ENCODE assay signal across 15 cellular contexts in genomic region chr12:109475121-109475520, GRCh38. TPM values are rescaled to one million over a fixed set of nuclear protein-coding genes. Genes with fewer than 3 reads are reported as not detected.
DNase-seq lines count a peak whose midpoint lies in the region; ATAC-seq lines count a peak whose summit lies in the region.
"Had no signal": no experiment of that assay in that cellular context is flagged by ENCODE, and none has a peak within 500 bp of the region (broad histone marks: within the 10 kb centered on the region; RNA-seq: fewer than 3 reads in every experiment).

No MANE protein-coding gene starts in this region.

- H3K27ac Mint-ChIP-seq in activated CD8-positive, alpha-beta T cell treated with anti-CD3 and anti-CD28 coated beads, Interleukin-2, amount 10 ng/mL, durations not matched to agents 7 days and 5 days = peak overlapping the region; percentile 20
- H3K27ac Mint-ChIP-seq in immature natural killer cell = peak overlapping the region; percentile 40 to 100 (median 98)
- H3K27ac Mint-ChIP-seq: stimulated activated naive CD8-positive, alpha-beta T cell treated with anti-CD3 and anti-CD28 coated beads, Interleukin-15, Interleukin-2, amounts not matched to agents 100 ng/mL and 50 ng/mL, for 24 hours had no signal

- H3K36me3 Mint-ChIP-seq in activated CD8-positive, alpha-beta T cell treated with anti-CD3 and anti-CD28 coated beads, Interleukin-2, amount 10 ng/mL, durations not matched to agents 7 days and 5 days (ENCODE audit: low read depth) = no peaks in the 10 kb centered on the region
- H3K36me3 Mint-ChIP-seq in immature natural killer cell = no peaks in the 10 kb centered on the region
- H3K36me3 Mint-ChIP-seq: naive B cell had no signal

- ATAC-seq in activated CD8-positive, alpha-beta T cell treated with anti-CD3 and anti-CD28 coated beads, Interleukin-2, amount 10 ng/mL, durations not matched to agents 7 days and 5 days = no peak
- no peak for ATAC-seq in HG03521 (IDR thresholded peaks at IDR 0.05; ENCODE audit: unreplicated experiment)
- ATAC-seq: activated CD4-positive, CD25-positive, alpha-beta regulatory T cell treated with anti-CD3 and anti-CD28 coated beads, Interleukin-2, amount 50 U/mL, for 24 hours had no signal

- H3K9me3 Mint-ChIP-seq in activated CD8-positive, alpha-beta T cell treated with anti-CD3 and anti-CD28 coated beads, Interleukin-2, amount 10 ng/mL, durations not matched to agents 7 days and 5 days (ENCODE audit: insufficient read depth) = no peaks in the 10 kb centered on the region
- no peaks in the 10 kb centered on the region for H3K9me3 Mint-ChIP-seq in immature natural killer cell
- H3K9me3 Mint-ChIP-seq: naive B cell; stimulated activated naive CD8-positive, alpha-beta T cell treated with anti-CD3 and anti-CD28 coated beads, Interleukin-15, Interleukin-2, amounts not matched to agents 100 ng/mL and 50 ng/mL, for 24 hours had no signal

- peaks cover 42% of the 10 kb centered on the region for H3K4me1 Mint-ChIP-seq in activated CD8-positive, alpha-beta T cell treated with anti-CD3 and anti-CD28 coated beads, Interleukin-2, amount 10 ng/mL, durations not matched to agents 7 days and 5 days (ENCODE audit: low read depth)
- H3K4me1 Mint-ChIP-seq in immature natural killer cell = peaks cover 70 to 91% of the 10 kb centered on the region in 2 donors

- peaks cover 7% of the 10 kb centered on the region; the same call in 1 of the 2 replicates for H3K36me3 ChIP-seq in GM23248 (ENCODE audit: low read depth)
- peaks cover 0 to 3% of the 10 kb centered on the region in 2 donors for H3K36me3 ChIP-seq in stomach smooth muscle (ENCODE audit: control insufficient read depth in 2 of 2, insufficient read depth in 2 of 2, low read length in 2 of 2)

- peak overlapping the region; percentile 89 for H3K4me2 ChIP-seq in GM23248 (ENCODE audit: unreplicated experiment)

- H3K9ac ChIP-seq in GM23248 = peak overlapping the region; percentile 97
- peak overlapping the region; percentile 31 to 80 for H3K9ac ChIP-seq in stomach smooth muscle (ENCODE audit: low read length in 2 of 2)

- no peaks in the 10 kb centered on the region for H3K9me3 ChIP-seq in GM23248 (ENCODE audit: low read depth)
- no peaks in the 10 kb centered on the region for H3K9me3 ChIP-seq in stomach smooth muscle (ENCODE audit: control insufficient read depth in 2 of 2, low read length in 2 of 2)

- no peaks in the 10 kb centered on the region for H4K20me1 ChIP-seq in GM23248 (ENCODE audit: insufficient read depth)

- H3K4me1 ChIP-seq in GM23248 (ENCODE audit: insufficient read depth) (peaks cover 44% of the 10 kb centered on the region), stomach smooth muscle (ENCODE audit: control insufficient read depth, insufficient read depth, low read length) (peaks cover 48% of the 10 kb centered on the region)

- H3K27ac ChIP-seq in GM23248 (no peak overlapping the region), stomach smooth muscle (ENCODE audit: low read length) (peak overlapping the region; percentile 97)
- H3K27ac ChIP-seq: brain microvascular endothelial cell had no signal

- 0 out of 2 replicates have a peak, but pooled peaks cover 10% of the 10 kb centered on the region for H3F3A ChIP-seq in GM23248 (ENCODE audit: insufficient read depth)

- 76 to 81% methylated on average over 7 of the region's 7 CpGs for WGBS in GM23248 (ENCODE audit: low coverage in 1 of 2, low lambda C conversion rate in 2 of 2, missing lambda C conversion rate in 2 of 2), 2 experiments

- DNase-seq in GM23248 = no peak
- no peak for DNase-seq in activated CD8-positive, alpha-beta T cell treated with anti-CD3 and anti-CD28 coated beads, Interleukin-2, amount 10 ng/mL, durations not matched to agents 7 days and 5 days
- DNase-seq in immature natural killer cell = no peak
- DNase-seq in H4 (ENCODE audit: low spot score) = no peak
- no peak for DNase-seq in activated gamma-delta T cell (lab: John Stamatoyannopoulos, UW)
- DNase-seq: activated T-cell treated with anti-CD3 and anti-CD28 coated beads, Interleukin-2, amount 50 U/mL, for 1 hour; brain microvascular endothelial cell; effector CD4-positive, alpha-beta T cell; kidney glomerular epithelial cell; naive B cell; NCI-H2227 treated with DMSO at 0.1 percent for 48 hours had no signal

- in situ Hi-C loops in GM23248 (cut with MboI) = loop anchor here (5.0 kb wide), 1 partner anchor 43 kb away; no protein-coding TSS in a partner anchor

- H3K27me3 ChIP-seq in GM23248 (replicated peaks; ENCODE audit: insufficient read depth) (no peaks in the 10 kb centered on the region), stomach smooth muscle (ENCODE audit: control insufficient read depth in 1 of 2, insufficient read depth in 2 of 2, low read length in 2 of 2) (no peaks in the 10 kb centered on the region)
- H3K27me3 ChIP-seq: brain microvascular endothelial cell had no signal

- H3K4me3 Mint-ChIP-seq in activated CD8-positive, alpha-beta T cell treated with anti-CD3 and anti-CD28 coated beads, Interleukin-2, amount 10 ng/mL, durations not matched to agents 7 days and 5 days = peak overlapping the region; percentile 98
- H3K4me3 Mint-ChIP-seq in immature natural killer cell = peak overlapping the region; percentile 90 to 97 (median 94)

- H3K4me3 ChIP-seq in GM23248 = peak overlapping the region; percentile 95
- peak overlapping the region; percentile 100 for H3K4me3 ChIP-seq in stomach smooth muscle (ENCODE audit: low read length in 2 of 2)

- no peak overlapping the region for H2AFZ ChIP-seq in GM23248

- POLR2A ChIA-PET in activated CD8-positive, alpha-beta T cell treated with anti-CD3 and anti-CD28 coated beads, Interleukin-2, amount 10 ng/mL, durations not matched to agents 7 days and 5 days (lab: Charles Lee) = no interaction called here

- peaks cover 99% of the 10 kb centered on the region for H3K79me2 ChIP-seq in GM23248 (ENCODE audit: insufficient read depth)

- no peaks in the 10 kb centered on the region for H3K9me2 ChIP-seq in GM23248 (ENCODE audit: insufficient read depth)

- CTCF ChIA-PET in activated CD8-positive, alpha-beta T cell treated with anti-CD3 and anti-CD28 coated beads, Interleukin-2, amount 10 ng/mL, durations not matched to agents 7 days and 5 days (lab: Charles Lee) = interaction anchor here (1.7 to 2.6 kb wide), 2 partner anchors 42 kb away, joined by 7 to 9 read pairs; no protein-coding TSS in a partner anchor

- H3K27me3 Mint-ChIP-seq in activated CD8-positive, alpha-beta T cell treated with anti-CD3 and anti-CD28 coated beads, Interleukin-2, amount 10 ng/mL, durations not matched to agents 7 days and 5 days (ENCODE audit: low read depth) = no peaks in the 10 kb centered on the region
- peaks cover 8 to 12% (median 10%) of the 10 kb centered on the region in 3 donors for H3K27me3 Mint-ChIP-seq in immature natural killer cell (ENCODE audit: low read depth in 3 of 3)
- H3K27me3 Mint-ChIP-seq: naive B cell; stimulated activated naive CD8-positive, alpha-beta T cell treated with anti-CD3 and anti-CD28 coated beads, Interleukin-15, Interleukin-2, amounts not matched to agents 100 ng/mL and 50 ng/mL, for 24 hours had no signal

RNA-seq across cellular contexts. Expression of gene KCTD10, which starts 2.0 kb away (rescaled TPM):
- 97.0 and 117 TPM in 2 replicates for total RNA-seq in GM23248 (2014; rRNA removed; shearing (Covaris generic))
- polyA plus RNA-seq in GM23248 (2016; fragmentation: Nextera tagmentation; extraction: Ambion mirVana) (81.1 and 83.4 TPM in 2 replicates), immature natural killer cell (100 to 1,000 TPM in 2 of 3 donors, 10 to 100 TPM in 1; 59.7 to 204 (median 127) TPM)
- total RNA-seq in activated CD8-positive, alpha-beta T cell treated with anti-CD3 and anti-CD28 coated beads, Interleukin-2, amount 10 ng/mL, durations not matched to agents 7 days and 5 days = 10 to 100 TPM; 35.7 to 38.8 TPM
- 15.7 and 23.4 TPM in 2 replicates for total RNA-seq in H4 (2014; rRNA removed; shearing (Covaris generic))

RNA-seq across cellular contexts. Expression of gene UBE3B, which starts 2.3 kb away (rescaled TPM):
- total RNA-seq in GM23248 (2014; rRNA removed; shearing (Covaris generic)) = 32.0 and 34.7 TPM in 2 replicates
- polyA plus RNA-seq in GM23248 (2016; fragmentation: Nextera tagmentation; extraction: Ambion mirVana) = 34.3 and 38.3 TPM in 2 replicates
- total RNA-seq in activated CD8-positive, alpha-beta T cell treated with anti-CD3 and anti-CD28 coated beads, Interleukin-2, amount 10 ng/mL, durations not matched to agents 7 days and 5 days = 10 to 100 TPM; 32.0 to 34.1 TPM
- polyA plus RNA-seq in immature natural killer cell = 10 to 100 TPM; 25.3 to 41.2 (median 34.2) TPM
- total RNA-seq in H4 (2014; rRNA removed; shearing (Covaris generic)) = 53.4 and 72.6 TPM in 2 replicates
